Comparison of ENCODE assay signal across 8 cellular contexts in genomic region chr6:16511048-16511660, GRCh38.
DNase-seq lines count a peak whose midpoint lies in the region; ATAC-seq and TF ChIP-seq lines count a peak whose summit lies in the region.

No MANE protein-coding gene starts in this region.

- H2AFZ ChIP-seq in GM23338 = no peak overlapping the region

- H3K4me3 ChIP-seq in GM23338 (no peak overlapping the region), RWPE2 (ENCODE audit: severe bottlenecking) (no peak overlapping the region), dorsolateral prefrontal cortex (no peak overlapping the region)

- ATAC-seq in GM23338 (peak; percentile 72), RWPE2 (ENCODE audit: low read depth) (peak; percentile 52; the same call in 1 of the 3 replicates), GM21529 (IDR thresholded peaks at IDR 0.05; ENCODE audit: unreplicated experiment) (no peak), GM21717 (IDR thresholded peaks at IDR 0.05; ENCODE audit: unreplicated experiment) (no peak)

- H3K9me3 ChIP-seq in RWPE2 (ENCODE audit: severe bottlenecking) = no peaks in the 10 kb centered on the region

- peak; percentile 31 for DNase-seq in CD1c-positive myeloid dendritic cell (ENCODE audit: extremely low spot score)
- DNase-seq in GM23338 (ENCODE audit: low spot score) = peak; percentile 62
- no peak for DNase-seq in RWPE2 (ENCODE audit: low spot score)
- DNase-seq in dorsolateral prefrontal cortex = no peak
- DNase-seq in myocyte (ENCODE audit: low read depth) = peak; percentile 55
- no peak for DNase-seq in cortex of kidney (lab: John Stamatoyannopoulos, UW)

- H4K20me1 ChIP-seq in GM23338 (replicated peaks; ENCODE audit: insufficient read depth) = no peaks in the 10 kb centered on the region

- no peaks in the 10 kb centered on the region for H3K36me3 Mint-ChIP-seq in GM23338 (ENCODE audit: low read depth)

- no peaks in the 10 kb centered on the region for H3K79me2 ChIP-seq in GM23338 (replicated peaks; ENCODE audit: insufficient read depth)

- H3K36me3 ChIP-seq in GM23338 (ENCODE audit: insufficient read depth) (no peaks in the 10 kb centered on the region), RWPE2 (ENCODE audit: low read depth) (no peaks in the 10 kb centered on the region)

- H3K4me1 ChIP-seq in GM23338 (ENCODE audit: insufficient read depth) (peaks cover 30% of the 10 kb centered on the region), RWPE2 (ENCODE audit: insufficient read depth, poor library complexity, severe bottlenecking) (no peaks in the 10 kb centered on the region)

- H3K9me2 ChIP-seq in GM23338 (ENCODE audit: insufficient read depth) = no peaks in the 10 kb centered on the region

- H3K27ac Mint-ChIP-seq in GM23338 = no peak overlapping the region

- no peak overlapping the region for H3K27ac ChIP-seq in GM23338 (ENCODE audit: low read depth)
- H3K27ac ChIP-seq in RWPE2 (ENCODE audit: poor library complexity, severe bottlenecking) = no peak overlapping the region
- H3K27ac ChIP-seq in dorsolateral prefrontal cortex = peak overlapping the region in 5 of 59 donors; percentile 18 to 81 (median 46)

- no peaks in the 10 kb centered on the region for H3F3A ChIP-seq in GM23338 (replicated peaks; ENCODE audit: low read depth)

- peaks cover 25% of the 10 kb centered on the region for H3K4me1 Mint-ChIP-seq in GM23338

- no peaks in the 10 kb centered on the region for H3K9me3 Mint-ChIP-seq in GM23338

- intact Hi-C loops in dorsolateral prefrontal cortex (cut with DNase I) = loop anchor here (5.0 kb wide), 4 partner anchors 89 to 456 kb away; partner anchors contain the start of gene ATXN1 (in 1 of the 2)

- peak; percentile 62 to 67 for TF ChIP-seq CTCF in GM23338 (conservative IDR thresholded peaks at IDR 0.05; ENCODE audit: low read depth in 2 of 2)
- TF ChIP-seq CTCF in RWPE2 (IDR thresholded peaks at IDR 0.05; ENCODE audit: poor library complexity, severe bottlenecking) = peak; percentile 81
- TF ChIP-seq CTCF in dorsolateral prefrontal cortex (IDR thresholded peaks at IDR 0.05 in 54 of 56, conservative IDR thresholded peaks at IDR 0.05 in 2 of 56; ENCODE audit: low read depth in 1 of 56, partially characterized antibody in 56 of 56) = peak; percentile 39 to 87 (median 72)

- H3K27me3 ChIP-seq in GM23338 (ENCODE audit: insufficient read depth) = no peaks in the 10 kb centered on the region
- H3K27me3 ChIP-seq in RWPE2 (ENCODE audit: insufficient read depth, poor library complexity, severe bottlenecking) = no peaks in the 10 kb centered on the region
- H3K27me3 ChIP-seq in dorsolateral prefrontal cortex = no peaks in the 10 kb centered on the region

- peaks cover 3% of the 10 kb centered on the region for H3K27me3 Mint-ChIP-seq in GM23338 (ENCODE audit: insufficient read depth, low read depth, poor library complexity)

- H3K4me2 ChIP-seq in GM23338 = no peak overlapping the region

- H3K4me3 Mint-ChIP-seq in GM23338 = no peak overlapping the region

TF ChIP-seq in GM23338, 12 proteins besides CTCF, POLR2A, EP300 and RAD21 (continues in another document):
- TF ChIP-seq ETS1 (IDR thresholded peaks at IDR 0.05) = no peak
- TF ChIP-seq REST (IDR thresholded peaks at IDR 0.05; ENCODE audit: unreplicated experiment) = no peak
- no peak for TF ChIP-seq STAT1 (IDR thresholded peaks at IDR 0.05; ENCODE audit: unreplicated experiment)
- no peak for TF ChIP-seq CREB1 (CRISPR knock-in tag; IDR thresholded peaks at IDR 0.05; ENCODE audit: low read depth)
- TF ChIP-seq ZNF114 (CRISPR knock-in tag; IDR thresholded peaks at IDR 0.05) = no peak
- no peak for TF ChIP-seq POLR2AphosphoS5 (IDR thresholded peaks at IDR 0.05; ENCODE audit: low read depth)
- no peak for TF ChIP-seq JUNB (IDR thresholded peaks at IDR 0.05; ENCODE audit: unreplicated experiment)
- TF ChIP-seq EZH2phosphoT487 (IDR thresholded peaks at IDR 0.05; ENCODE audit: unreplicated experiment) = no peak

Comparison
In these comparisons a context has a peak if more than half of its experiments do, and no peak if none do; other contexts are left out.
1. DNase-seq: peak in CD1c-positive myeloid dendritic cell (single experiment), GM23338 (single experiment) and myocyte (single experiment); none in RWPE2 (single experiment), dorsolateral prefrontal cortex (0 of 10) and cortex of kidney (single experiment).
2. ATAC-seq: peak in GM23338 (single experiment) and RWPE2 (single experiment); none in GM21529 (single experiment) and GM21717 (single experiment).
3. Peak in every context shown above with its lines, with median percentiles within 50 percentile points of each other: CTCF ChIP-seq.